ENCODE assay signal across 1 cellular context in the genomic region with DNA sequence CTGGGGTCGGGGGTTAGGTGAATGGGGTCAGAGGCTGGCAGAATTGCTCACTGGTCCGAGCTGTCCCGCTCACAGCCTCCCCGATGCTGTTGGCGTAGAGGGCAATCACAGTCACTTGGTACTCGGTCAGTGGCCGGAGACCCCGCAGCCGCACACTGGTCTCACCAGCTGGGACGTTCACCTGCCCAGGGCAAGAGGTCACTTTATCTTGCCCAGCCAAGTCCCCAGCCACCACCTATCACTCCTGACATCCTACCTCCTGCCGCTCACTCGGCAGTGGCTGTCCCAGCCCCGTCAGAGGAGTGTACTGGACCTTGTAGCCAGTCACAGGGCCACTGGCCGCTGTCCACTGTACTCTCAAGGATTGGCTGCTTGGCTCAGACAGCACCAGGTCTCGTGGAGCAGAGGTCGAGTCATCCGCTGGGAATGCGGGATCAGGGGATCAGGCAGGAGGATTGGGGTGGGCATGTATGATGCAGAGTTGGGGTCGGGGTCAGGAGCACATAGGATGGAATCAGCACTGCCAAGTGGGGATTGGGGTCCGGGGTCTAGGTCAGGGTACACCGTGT.
TF ChIP-seq lines count a peak whose summit lies in the region.

No MANE protein-coding gene starts in this region.

TF ChIP-seq in IMR-90, 13 proteins besides CTCF, POLR2A, EP300 and RAD21:
- no peak for TF ChIP-seq BHLHE40 (IDR thresholded peaks at IDR 0.05; ENCODE audit: low read depth, low read length)
- no peak for TF ChIP-seq MAZ (IDR thresholded peaks at IDR 0.05; ENCODE audit: borderline replicate concordance, low read depth, low read length)
- no peak for TF ChIP-seq SMC3 (IDR thresholded peaks at IDR 0.05; ENCODE audit: low read depth, low read length)
- TF ChIP-seq CHD1 (IDR thresholded peaks at IDR 0.05; ENCODE audit: low read depth, low read length), result no peak
- TF ChIP-seq RCOR1 (IDR thresholded peaks at IDR 0.05; ENCODE audit: insufficient replicate concordance, low read length), result no peak
- TF ChIP-seq NFE2L2 (IDR thresholded peaks at IDR 0.05; ENCODE audit: low read depth, low read length), result no peak
- TF ChIP-seq MAFK (IDR thresholded peaks at IDR 0.05; ENCODE audit: low read depth, low read length), result no peak
- no peak for TF ChIP-seq FOS (IDR thresholded peaks at IDR 0.05; ENCODE audit: low read depth, low read length)
- TF ChIP-seq RFX5 (IDR thresholded peaks at IDR 0.05; ENCODE audit: low read depth, low read length), result no peak
- TF ChIP-seq, protein P1, sequence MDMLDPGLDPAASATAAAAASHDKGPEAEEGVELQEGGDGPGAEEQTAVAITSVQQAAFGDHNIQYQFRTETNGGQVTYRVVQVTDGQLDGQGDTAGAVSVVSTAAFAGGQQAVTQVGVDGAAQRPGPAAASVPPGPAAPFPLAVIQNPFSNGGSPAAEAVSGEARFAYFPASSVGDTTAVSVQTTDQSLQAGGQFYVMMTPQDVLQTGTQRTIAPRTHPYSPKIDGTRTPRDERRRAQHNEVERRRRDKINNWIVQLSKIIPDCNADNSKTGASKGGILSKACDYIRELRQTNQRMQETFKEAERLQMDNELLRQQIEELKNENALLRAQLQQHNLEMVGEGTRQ (IDR thresholded peaks at IDR 0.05; ENCODE audit: low read depth, low read length), result no peak
- TF ChIP-seq MXI1 (IDR thresholded peaks at IDR 0.05; ENCODE audit: borderline replicate concordance, low read depth, low read length), result no peak
- no peak for TF ChIP-seq CEBPB (IDR thresholded peaks at IDR 0.05; ENCODE audit: low read depth, low read length)
- TF ChIP-seq, protein P2, sequence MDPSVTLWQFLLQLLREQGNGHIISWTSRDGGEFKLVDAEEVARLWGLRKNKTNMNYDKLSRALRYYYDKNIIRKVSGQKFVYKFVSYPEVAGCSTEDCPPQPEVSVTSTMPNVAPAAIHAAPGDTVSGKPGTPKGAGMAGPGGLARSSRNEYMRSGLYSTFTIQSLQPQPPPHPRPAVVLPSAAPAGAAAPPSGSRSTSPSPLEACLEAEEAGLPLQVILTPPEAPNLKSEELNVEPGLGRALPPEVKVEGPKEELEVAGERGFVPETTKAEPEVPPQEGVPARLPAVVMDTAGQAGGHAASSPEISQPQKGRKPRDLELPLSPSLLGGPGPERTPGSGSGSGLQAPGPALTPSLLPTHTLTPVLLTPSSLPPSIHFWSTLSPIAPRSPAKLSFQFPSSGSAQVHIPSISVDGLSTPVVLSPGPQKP (IDR thresholded peaks at IDR 0.05; ENCODE audit: borderline replicate concordance, low read depth, low read length), result no peak
